9 cellular contexts compared by ENCODE assay signal in genomic region chr6:28207244-28208179, GRCh38. TPM values are rescaled to one million over a fixed set of nuclear protein-coding genes. Genes with fewer than 3 reads are reported as not detected.
DNase-seq lines count a peak whose midpoint lies in the region; ATAC-seq and TF ChIP-seq lines count a peak whose summit lies in the region.
"Had no signal": no experiment of that assay in that cellular context is flagged by ENCODE, and none has a peak within 500 bp of the region (broad histone marks: within the 10 kb centered on the region; RNA-seq: fewer than 3 reads in every experiment).

No MANE protein-coding gene starts in this region.

- H3K36me3 ChIP-seq in ES-I3 (ENCODE audit: insufficient read depth, low read length) (no peaks in the 10 kb centered on the region), mucosa of descending colon (ENCODE audit: low read depth) (no peaks in the 10 kb centered on the region)

- peaks cover 25% of the 10 kb centered on the region for H3K4me1 Mint-ChIP-seq in central memory CD8-positive, alpha-beta T cell

- no peaks in the 10 kb centered on the region for H3K36me3 Mint-ChIP-seq in central memory CD8-positive, alpha-beta T cell (ENCODE audit: insufficient read depth)

- H3K4me3 Mint-ChIP-seq in central memory CD8-positive, alpha-beta T cell = peak overlapping the region; percentile 54

- intact Hi-C loops in mucosa of descending colon (cut with DNase I, micrococcal nuclease) = no loop called here

- no peak for TF ChIP-seq CTCF in mucosa of descending colon (IDR thresholded peaks at IDR 0.05)

- H3K4me3 ChIP-seq in mucosa of descending colon = no peak overlapping the region
- H3K4me3 ChIP-seq: skin epidermis had no signal

- H3K27ac Mint-ChIP-seq in central memory CD8-positive, alpha-beta T cell (ENCODE audit: low read depth) = no peak overlapping the region

- H3K9me3 Mint-ChIP-seq in central memory CD8-positive, alpha-beta T cell = no peaks in the 10 kb centered on the region

- DNase-seq in KBM-7 = peak; percentile 34
- no peak for DNase-seq in central memory CD8-positive, alpha-beta T cell (ENCODE audit: low spot score in 2 of 2)
- peak; percentile 56 to 71 (median 66) for DNase-seq in mucosa of descending colon
- no peak for DNase-seq in activated gamma-delta T cell treated with Interleukin-2 at 50 U/mL for 16 hours
- DNase-seq in midbrain (lab: John Stamatoyannopoulos, UW) = no peak

- peaks cover 79% of the 10 kb centered on the region for H3K27me3 Mint-ChIP-seq in central memory CD8-positive, alpha-beta T cell

- ATAC-seq in central memory CD8-positive, alpha-beta T cell (replicated peaks; ENCODE audit: extremely low read depth, poor library complexity, severe bottlenecking) = no peak
- ATAC-seq in mucosa of descending colon = peak; percentile 86
- no peak for ATAC-seq in HG03097 (IDR thresholded peaks at IDR 0.05; ENCODE audit: low FRiP score, unreplicated experiment)
- ATAC-seq in GM19351 (IDR thresholded peaks at IDR 0.05; ENCODE audit: unreplicated experiment) = no peak

- peak overlapping the region; percentile 48 for H3K9ac ChIP-seq in ES-I3 (ENCODE audit: low read depth, low read length)

- in situ Hi-C loops in KBM-7 (cut with MboI; ENCODE audit: low pct_unique_long_range_greater_than_20kb, low sequenced_read_pairs) = no loop called here

- H3K9me3 ChIP-seq in ES-I3 (ENCODE audit: control insufficient read depth, insufficient read depth, low read length) (no peaks in the 10 kb centered on the region), mucosa of descending colon (no peaks in the 10 kb centered on the region)

- H3K4me1 ChIP-seq in ES-I3 (ENCODE audit: insufficient read depth, low read length) = no peaks in the 10 kb centered on the region
- H3K4me1 ChIP-seq in mucosa of descending colon (ENCODE audit: low read depth) = peaks cover 3% of the 10 kb centered on the region

RNA-seq across cellular contexts. Expression of gene ZSCAN9, which starts 17.6 kb away (rescaled TPM):
- total RNA-seq in mucosa of descending colon = 10 to 100 TPM; 14.1 to 15.7 (median 14.9) TPM

RNA-seq across cellular contexts. Expression of gene ZKSCAN4, which starts 44.6 kb away (rescaled TPM):
- 1 to 10 TPM; 4.0 to 6.1 (median 5.5) TPM for total RNA-seq in mucosa of descending colon

RNA-seq across cellular contexts. Expression of gene NKAPL, which starts 51.6 kb away (rescaled TPM):
- 1 to 10 TPM in 1 of 3 donors, under 1 TPM in 1, not detected in 1; 0.24 to 2.8 TPM for total RNA-seq in mucosa of descending colon

RNA-seq across cellular contexts. Expression of gene ZSCAN26, which starts 59.4 kb away (rescaled TPM):
- 10 to 100 TPM in 1 of 3 donors, 1 to 10 TPM in 2; 8.2 to 17.7 (median 9.2) TPM for total RNA-seq in mucosa of descending colon

Comparison
In these comparisons a context has a peak if more than half of its experiments do, and no peak if none do; other contexts are left out.
1. DNase-seq: peak in KBM-7 (single experiment) and mucosa of descending colon (3 of 3); none in central memory CD8-positive, alpha-beta T cell (0 of 2), activated gamma-delta T cell treated with Interleukin-2 at 50 U/mL for 16 hours (single experiment) and midbrain (single experiment).